14 cellular contexts compared by ENCODE assay signal in the genomic region with DNA sequence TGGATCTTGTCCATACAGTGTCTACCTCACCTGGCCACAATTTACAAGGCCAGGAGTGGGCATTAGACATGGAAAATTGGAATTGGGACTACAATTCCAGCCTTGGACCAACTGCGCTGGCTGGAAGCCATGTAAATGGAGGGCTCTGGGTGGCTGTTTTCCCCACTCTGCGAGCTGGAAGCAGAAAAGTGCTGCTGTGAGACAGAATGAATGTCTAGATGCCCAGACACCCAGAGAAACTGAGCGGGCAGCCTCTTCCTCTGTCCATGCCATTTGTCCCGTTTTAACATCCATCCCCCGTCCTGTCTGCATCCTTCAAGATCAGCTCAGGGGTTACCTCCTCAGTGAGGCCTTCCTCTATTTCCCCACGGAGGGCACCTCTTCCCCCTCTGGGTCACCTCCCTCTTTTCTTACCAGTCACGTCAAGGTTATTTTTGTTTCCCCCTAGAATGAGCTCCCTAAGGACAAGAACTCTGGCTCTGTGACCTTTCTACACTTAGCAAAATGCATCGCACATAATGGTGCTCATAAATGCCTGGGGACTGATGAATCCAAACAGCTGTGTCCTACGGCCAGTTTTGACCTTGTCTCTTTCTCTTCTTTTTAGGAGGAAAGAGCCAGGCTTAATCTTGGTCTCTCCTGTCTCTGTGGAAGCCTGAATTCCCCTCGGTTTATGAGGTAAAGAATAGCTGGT. TPM values are rescaled to one million over a fixed set of nuclear protein-coding genes. Genes with fewer than 3 reads are reported as not detected.
A peak's percentile ranks its signal among the peaks of the same experiment; 100 is the strongest.
DNase-seq lines count a peak whose midpoint lies in the region; ATAC-seq, FAIRE-seq and TF ChIP-seq lines count a peak whose summit lies in the region.
"Had no signal": no experiment of that assay in that cellular context is flagged by ENCODE, and none has a peak within 500 bp of the region (broad histone marks: within the 10 kb centered on the region; RNA-seq: fewer than 3 reads in every experiment).

No MANE protein-coding gene starts in this region.

- peak overlapping the region; percentile 23 to 84 for H3K18ac ChIP-seq in mesenchymal stem cell (ENCODE audit: low read depth in 1 of 2, low read length in 2 of 2)

- H2AFZ ChIP-seq in HCT116 (ENCODE audit: low read depth, low read length, poor library complexity, severe bottlenecking) (no peak overlapping the region), astrocyte (ENCODE audit: low read depth, low read length) (no peak overlapping the region), mesenchymal stem cell (ENCODE audit: low read depth, low read length) (no peak overlapping the region)

- no peak for TF ChIP-seq POLR2A in HCT116 (IDR thresholded peaks at IDR 0.05; ENCODE audit: borderline replicate concordance, extremely low read depth, insufficient read depth, insufficient read length)

- peaks cover 33% of the 10 kb centered on the region for H3K4me1 Mint-ChIP-seq in astrocyte (ENCODE audit: low read depth, unreplicated experiment)

- peak overlapping the region; percentile 13 for H3K27ac Mint-ChIP-seq in astrocyte (ENCODE audit: unreplicated experiment)
- H3K27ac Mint-ChIP-seq: activated T-cell treated with anti-CD3 and anti-CD28 coated beads, Interleukin-2, amount 50 U/mL, for 72 hours; CD8-positive, alpha-beta T cell had no signal

- no TSS peak for BruUV-seq in HCT116 (replicated peaks; lab: Mats Ljungman, UMichigan)

- ATAC-seq in HCT116, result peak; percentile 2; the same call in 1 of the 2 replicates
- ATAC-seq: CD8-positive, alpha-beta T cell had no signal

- no peak for TF ChIP-seq RAD21 in HCT116 (IDR thresholded peaks at IDR 0.05; ENCODE audit: low read depth)

- FAIRE-seq in astrocyte (lab: Jason Lieb, UNC), result no peak

- H3K9me3 Mint-ChIP-seq in astrocyte (ENCODE audit: unreplicated experiment), result no peaks in the 10 kb centered on the region
- H3K9me3 Mint-ChIP-seq: activated T-cell treated with anti-CD3 and anti-CD28 coated beads, Interleukin-2, amount 50 U/mL, for 72 hours; CD8-positive, alpha-beta T cell had no signal

- H3K23ac ChIP-seq in mesenchymal stem cell (ENCODE audit: low read length in 2 of 2), result peak overlapping the region in 1 of 2 experiments; percentile 70

- no peaks in the 10 kb centered on the region for H3K27me3 ChIP-seq in HCT116 (ENCODE audit: insufficient read depth, low read length)
- H3K27me3 ChIP-seq in astrocyte (ENCODE audit: insufficient read depth, low read length), result no peaks in the 10 kb centered on the region
- no peaks in the 10 kb centered on the region for H3K27me3 ChIP-seq in mesenchymal stem cell (ENCODE audit: control insufficient read depth in 1 of 2, insufficient read depth in 1 of 2, low read length in 2 of 2)
- H3K27me3 ChIP-seq in stomach smooth muscle (ENCODE audit: control insufficient read depth in 1 of 2, insufficient read depth in 2 of 2, low read length in 2 of 2), result no peaks in the 10 kb centered on the region
- H3K27me3 ChIP-seq: testis had no signal

- H3K4me3 ChIP-seq in HCT116 (replicated peaks in 1 of 2; ENCODE audit: low read depth in 1 of 2, low read length in 2 of 2) (no peak overlapping the region), astrocyte (ENCODE audit: insufficient read depth, low read depth, low read length) (no peak overlapping the region), mesenchymal stem cell (ENCODE audit: insufficient read depth in 1 of 2, low read depth in 1 of 2, low read length in 2 of 2) (no peak overlapping the region), stomach smooth muscle (ENCODE audit: low read length in 2 of 2) (peak overlapping the region in 1 of 2 donors; percentile 15)
- H3K4me3 ChIP-seq: testis had no signal

- H3K79me2 ChIP-seq in HCT116 (ENCODE audit: insufficient read depth, low read length) (no peaks in the 10 kb centered on the region), astrocyte (ENCODE audit: insufficient read depth, low read length) (no peaks in the 10 kb centered on the region)

- H3K4me1 ChIP-seq in HCT116 (ENCODE audit: control insufficient read depth in 1 of 2, insufficient read depth in 2 of 2, low read length in 2 of 2), result peaks cover 16 to 43% of the 10 kb centered on the region in 2 experiments
- H3K4me1 ChIP-seq in astrocyte (ENCODE audit: insufficient read depth, low read length), result peaks cover 40% of the 10 kb centered on the region
- peaks cover 30% of the 10 kb centered on the region for H3K4me1 ChIP-seq in mesenchymal stem cell (ENCODE audit: control insufficient read depth, insufficient read depth, low read depth, low read length)
- peaks cover 70% of the 10 kb centered on the region for H3K4me1 ChIP-seq in stomach smooth muscle (ENCODE audit: control insufficient read depth, insufficient read depth, low read length)

- H4K8ac ChIP-seq in mesenchymal stem cell (ENCODE audit: low read length), result peak overlapping the region; percentile 19

- H3K14ac ChIP-seq in mesenchymal stem cell (ENCODE audit: low read length in 2 of 2), result peak overlapping the region in 1 of 2 experiments; percentile 49

- H2BK15ac ChIP-seq in mesenchymal stem cell (ENCODE audit: low read depth, poor library complexity, severe bottlenecking), result peak overlapping the region; percentile 44

- peak overlapping the region; percentile 64 for H4K91ac ChIP-seq in mesenchymal stem cell (ENCODE audit: low read length)

- DNase-seq in HCT116 (ENCODE audit: low read depth, low spot score), result no peak
- no peak for DNase-seq in astrocyte (ENCODE audit: low read depth)
- peak; percentile 75 for DNase-seq in mesenchymal stem cell
- DNase-seq in activated CD4-positive, alpha-beta T cell treated with anti-CD3 and anti-CD28 coated beads, Interleukin-2, amount 50 U/mL, for 4 hours, result no peak
- no peak for DNase-seq in D341Med (ENCODE audit: low spot score)
- no peak for DNase-seq in substantia nigra (lab: John Stamatoyannopoulos, UW)
- DNase-seq: activated CD4-positive, alpha-beta T cell treated with anti-CD3 and anti-CD28 coated beads, Interleukin-2, amount 50 U/mL, for 1 hour; cortex of kidney; MM.1S; NCI-H774 had no signal

- H2AK5ac ChIP-seq in mesenchymal stem cell (ENCODE audit: low read length, severe bottlenecking), result peak overlapping the region; percentile 79

- H3K79me1 ChIP-seq in mesenchymal stem cell (replicated peaks; ENCODE audit: low read length, poor library complexity, severe bottlenecking), result no peaks in the 10 kb centered on the region

- RAD21 ChIA-PET in HCT116 (lab: Charles Lee; ENCODE audit: low non-redundant PET in 1 of 2, low total read pairs in 2 of 2, uncharacterized antibody in 2 of 2, unreplicated experiment in 2 of 2), result interaction anchor here in 1 of 2 experiments (1.1 to 1.5 kb wide), 2 partner anchors 19 to 69 kb away, joined by 3 to 4 read pairs; no protein-coding TSS in a partner anchor

- H3K9me2 ChIP-seq in HCT116 (ENCODE audit: insufficient read depth), result no peaks in the 10 kb centered on the region

- no peak overlapping the region for H2BK5ac ChIP-seq in mesenchymal stem cell (ENCODE audit: low read depth, low read length, poor library complexity, severe bottlenecking)

- H2BK12ac ChIP-seq in mesenchymal stem cell (ENCODE audit: low read length in 2 of 2), result peak overlapping the region; percentile 75 to 95

- no peak for TF ChIP-seq CTCF in HCT116 (IDR thresholded peaks at IDR 0.05 in 2 of 3, conservative IDR thresholded peaks at IDR 0.05 in 1 of 3; ENCODE audit: borderline replicate concordance in 1 of 3, insufficient read depth in 1 of 3, low read depth in 2 of 3, low read length in 2 of 3)
- TF ChIP-seq CTCF in astrocyte (IDR thresholded peaks at IDR 0.05; ENCODE audit: insufficient read depth, low read depth, low read length), result no peak

- H3K4me2 ChIP-seq in HCT116 (ENCODE audit: low read length) (peak overlapping the region; percentile 63), astrocyte (ENCODE audit: low read length) (peak overlapping the region; percentile 47), mesenchymal stem cell (ENCODE audit: low read length, poor library complexity, severe bottlenecking) (no peak overlapping the region)

- peak overlapping the region; percentile 82 for H2BK120ac ChIP-seq in mesenchymal stem cell (ENCODE audit: low read depth, low read length)

- H3K27ac ChIP-seq in HCT116 (ENCODE audit: low read depth, low read length) (no peak overlapping the region), astrocyte (ENCODE audit: low read depth, low read length) (peak overlapping the region; percentile 84), mesenchymal stem cell (ENCODE audit: low read length, poor library complexity, severe bottlenecking) (no peak overlapping the region), stomach smooth muscle (ENCODE audit: low read length) (peak overlapping the region; percentile 53), substantia nigra (ENCODE audit: low read depth, low read length, poor library complexity, severe bottlenecking) (no peak overlapping the region)
- H3K27ac ChIP-seq: testis had no signal

- peak overlapping the region; percentile 24 for H3K4me3 Mint-ChIP-seq in astrocyte (ENCODE audit: unreplicated experiment)
- H3K4me3 Mint-ChIP-seq: activated T-cell treated with anti-CD3 and anti-CD28 coated beads, Interleukin-2, amount 50 U/mL, for 72 hours; CD8-positive, alpha-beta T cell had no signal

- H3K9me3 ChIP-seq in HCT116 (ENCODE audit: control insufficient read depth in 1 of 2, insufficient read depth in 1 of 2, low read depth in 1 of 2, low read length in 2 of 2) (no peaks in the 10 kb centered on the region), astrocyte (ENCODE audit: insufficient read depth, low read depth, low read length) (no peaks in the 10 kb centered on the region), mesenchymal stem cell (ENCODE audit: control insufficient read depth, low read length) (no peaks in the 10 kb centered on the region), stomach smooth muscle (ENCODE audit: control insufficient read depth in 2 of 2, low read length in 2 of 2) (no peaks in the 10 kb centered on the region)
- H3K9me3 ChIP-seq: testis had no signal

- H4K20me1 ChIP-seq in HCT116 (ENCODE audit: insufficient read depth) (no peaks in the 10 kb centered on the region), astrocyte (ENCODE audit: insufficient read depth, low read length) (no peaks in the 10 kb centered on the region)

- peak overlapping the region; percentile 35 for H3K9ac ChIP-seq in HCT116 (ENCODE audit: low read length)
- H3K9ac ChIP-seq in astrocyte (ENCODE audit: low read length), result peak overlapping the region; percentile 21
- peak overlapping the region; percentile 73 for H3K9ac ChIP-seq in mesenchymal stem cell (ENCODE audit: low read length)
- no peak overlapping the region for H3K9ac ChIP-seq in stomach smooth muscle (ENCODE audit: low read length in 2 of 2)

- H3K27me3 Mint-ChIP-seq in astrocyte (ENCODE audit: low read depth, unreplicated experiment), result no peaks in the 10 kb centered on the region

- intact Hi-C loops in HCT116 (cut with micrococcal nuclease), result loop anchor here (5.0 kb wide), 1 partner anchor 72 kb away; no protein-coding TSS in a partner anchor

- CTCF ChIA-PET in HCT116 (lab: Charles Lee), result interaction anchor here (1.0 kb wide), 1 partner anchor 70 kb away, joined by 3 read pairs; no protein-coding TSS in a partner anchor

- WGBS in mesenchymal stem cell, result 40% methylated on average over 10 of the region's 10 CpGs

- peak overlapping the region in 1 of 2 experiments; percentile 75 for H3K4ac ChIP-seq in mesenchymal stem cell (ENCODE audit: low read depth in 1 of 2, low read length in 2 of 2)

- no peaks in the 10 kb centered on the region for H3K36me3 Mint-ChIP-seq in astrocyte (ENCODE audit: low read depth, unreplicated experiment)
- H3K36me3 Mint-ChIP-seq: CD8-positive, alpha-beta T cell had no signal

- H3K36me3 ChIP-seq in HCT116 (ENCODE audit: control insufficient read depth in 1 of 2, insufficient read depth in 2 of 2, low read length in 2 of 2) (no peaks in the 10 kb centered on the region), astrocyte (ENCODE audit: insufficient read depth, low read length) (no peaks in the 10 kb centered on the region), mesenchymal stem cell (ENCODE audit: control insufficient read depth in 1 of 2, insufficient read depth in 2 of 2, low read depth in 1 of 2, low read length in 2 of 2) (no peaks in the 10 kb centered on the region), stomach smooth muscle (ENCODE audit: control insufficient read depth in 2 of 2, insufficient read depth in 2 of 2, low read length in 2 of 2) (no peaks in the 10 kb centered on the region)

- POLR2A ChIA-PET in HCT116 (lab: Charles Lee), result no interaction called here

RNA-seq across cellular contexts. Expression of gene MCFD2, which starts 41.2 kb away (rescaled TPM):
- total RNA-seq in HCT116 (2021; ENCODE audit: unreplicated experiment), result 73.9 TPM
- polyA plus RNA-seq in HCT116 (2012), result 57.7 and 60.5 TPM in 2 replicates
- 161 and 165 TPM in 2 replicates for total RNA-seq in astrocyte
- polyA plus RNA-seq in mesenchymal stem cell (2013, experiment 1 of 2), result 212 TPM
- 217 TPM for polyA plus RNA-seq in mesenchymal stem cell (2013, experiment 2 of 2)

Comparison
In these comparisons a context has a peak if more than half of its experiments do, and no peak if none do; other contexts are left out.
1. H3K27ac ChIP-seq: peak in astrocyte (single experiment) and stomach smooth muscle (single experiment); none in HCT116 (single experiment), mesenchymal stem cell (single experiment) and substantia nigra (single experiment).
2. H3K9ac ChIP-seq: peak in HCT116 (single experiment), astrocyte (single experiment) and mesenchymal stem cell (single experiment); none in stomach smooth muscle (0 of 2).